Comparison of ENCODE assay signal across 17 cellular contexts in the genomic region with DNA sequence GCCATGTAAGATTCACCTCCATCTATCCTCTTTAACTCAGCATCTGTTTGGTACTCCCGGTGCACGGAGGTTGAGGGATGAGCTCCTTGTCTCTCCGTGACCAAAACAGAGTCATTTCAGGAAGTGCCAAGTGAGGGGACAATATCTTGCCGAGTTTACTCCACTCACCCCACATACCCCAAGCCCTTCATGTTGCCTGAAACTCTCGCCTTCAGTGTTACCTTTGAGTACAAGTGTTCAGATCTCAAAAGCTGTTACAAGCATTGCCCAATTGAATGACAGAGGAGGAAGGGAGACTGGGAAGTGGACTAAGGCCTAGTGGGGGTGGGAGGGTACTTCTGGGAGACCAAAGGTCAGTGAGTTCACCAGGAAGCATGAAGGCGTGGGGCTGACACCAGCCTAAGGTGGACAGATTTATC. TPM values are rescaled to one million over a fixed set of nuclear protein-coding genes. Genes with fewer than 3 reads are reported as not detected.
"Had no signal": no experiment of that assay in that cellular context is flagged by ENCODE, and none has a peak within 500 bp of the region (broad histone marks: within the 10 kb centered on the region; RNA-seq: fewer than 3 reads in every experiment).

No MANE protein-coding gene starts in this region.

- H3K4me3 ChIP-seq: esophagus squamous epithelium, mucosa of descending colon had no signal

- H3K27ac Mint-ChIP-seq: activated T-helper 1 cell treated with anti-CD3 and anti-CD28 coated beads, Interleukin-12 subunit alpha, Interleukin-12 subunit beta, Interleukin-2, Interleukin-4 antibody, amounts not matched to agents 30 ng/mL and 10 ng/mL and 1 ng/mL, durations not matched to agents 14 hours and 24 hours and 36 hours; immature natural killer cell; naive thymus-derived CD8-positive, alpha-beta T cell; progenitor cell of endocrine pancreas had no signal

- DNase-seq: activated CD4-positive, alpha-beta T cell treated with anti-CD3 and anti-CD28 coated beads, Interleukin-2, amount 50 U/mL, for 48 hours; activated CD4-positive, CD25-positive, alpha-beta regulatory T cell treated with anti-CD3 and anti-CD28 coated beads, Interleukin-2, amount 50 U/mL, for 72 hours; activated naive CD4-positive, alpha-beta T cell; esophagus squamous epithelium; foreskin fibroblast; glutamatergic neuron; immature natural killer cell; mammary epithelial cell; mucosa of descending colon; right cardiac atrium; stimulated activated naive CD4-positive, alpha-beta T cell; T-helper 2 cell; trophoblast cell had no signal

- H3K9me3 ChIP-seq: esophagus squamous epithelium, mucosa of descending colon had no signal

- H3K4me3 Mint-ChIP-seq: activated T-helper 1 cell treated with anti-CD3 and anti-CD28 coated beads, Interleukin-12 subunit alpha, Interleukin-12 subunit beta, Interleukin-2, Interleukin-4 antibody, amounts not matched to agents 30 ng/mL and 10 ng/mL and 1 ng/mL, durations not matched to agents 14 hours and 24 hours and 36 hours; immature natural killer cell; naive thymus-derived CD8-positive, alpha-beta T cell had no signal

- H3K27ac ChIP-seq: esophagus squamous epithelium had no signal

- H3K9me3 Mint-ChIP-seq: immature natural killer cell had no signal

- H3K36me3 ChIP-seq: esophagus squamous epithelium had no signal

- H3K4me1 ChIP-seq: esophagus squamous epithelium had no signal

- ATAC-seq: naive thymus-derived CD8-positive, alpha-beta T cell had no signal

- H3K36me3 Mint-ChIP-seq: immature natural killer cell had no signal

- H3K4me1 Mint-ChIP-seq: immature natural killer cell had no signal

RNA-seq across cellular contexts. Expression of a gene that starts 6.0 kb away (rescaled TPM):
- total RNA-seq: astrocyte; mammary epithelial cell; naive thymus-derived CD8-positive, alpha-beta T cell; progenitor cell of endocrine pancreas had no signal

RNA-seq across cellular contexts. Expression of a gene that starts 23.8 kb away (rescaled TPM):
- total RNA-seq: astrocyte, mammary epithelial cell, progenitor cell of endocrine pancreas had no signal

RNA-seq across cellular contexts. Expression of a gene that starts 29.3 kb away (rescaled TPM):
- total RNA-seq: activated T-helper 1 cell treated with anti-CD3 and anti-CD28 coated beads, Interleukin-12 subunit alpha, Interleukin-12 subunit beta, Interleukin-2, Interleukin-4 antibody, amounts not matched to agents 30 ng/mL and 10 ng/mL and 1 ng/mL, durations not matched to agents 14 hours and 24 hours and 36 hours; astrocyte; esophagus squamous epithelium; mammary epithelial cell; naive thymus-derived CD8-positive, alpha-beta T cell; progenitor cell of endocrine pancreas; right cardiac atrium had no signal

RNA-seq across cellular contexts. Expression of a gene that starts 49.4 kb away (rescaled TPM):
- total RNA-seq: astrocyte; mammary epithelial cell; naive thymus-derived CD8-positive, alpha-beta T cell; progenitor cell of endocrine pancreas; right cardiac atrium had no signal
